In genomic region chr19:49672131-49672919, GRCh38 we compare ENCODE assay signal across 8 cellular contexts. TPM values are rescaled to one million over a fixed set of nuclear protein-coding genes. Genes with fewer than 3 reads are reported as not detected.
DNase-seq lines count a peak whose midpoint lies in the region; ATAC-seq and TF ChIP-seq lines count a peak whose summit lies in the region.

No MANE protein-coding gene starts in this region.

- H3K27ac ChIP-seq in GM23338 (ENCODE audit: low read depth) (peak overlapping the region; percentile 91), duodenal mucosa (ENCODE audit: low read depth, low read length) (no peak overlapping the region)

- H3K79me2 ChIP-seq in GM23338 (replicated peaks; ENCODE audit: insufficient read depth), result peaks cover 7% of the 10 kb centered on the region

- CTCF ChIA-PET in activated CD4-positive, alpha-beta memory T cell treated with anti-CD3 and anti-CD28 coated beads for 36 hours (lab: Charles Lee), result interaction anchor here (0.6 to 3.8 kb wide), 23 partner anchors 8 to 169 kb away, joined by 3 to 26 read pairs (median 5); partner anchors contain the start of genes ADM5, RRAS and SCAF1

- peak; percentile 44 for ATAC-seq in GM23338
- no peak for ATAC-seq in GM21717 (IDR thresholded peaks at IDR 0.05; ENCODE audit: unreplicated experiment)

- no peak overlapping the region for H2AFZ ChIP-seq in GM23338

- no peaks in the 10 kb centered on the region for H3K9me3 ChIP-seq in duodenal mucosa (ENCODE audit: control insufficient read depth in 1 of 2, low read length in 2 of 2)

- H3K36me3 ChIP-seq in GM23338 (ENCODE audit: insufficient read depth), result peaks cover 18% of the 10 kb centered on the region
- peaks cover 0 to 3% of the 10 kb centered on the region in 2 donors for H3K36me3 ChIP-seq in duodenal mucosa (ENCODE audit: control insufficient read depth in 1 of 2, insufficient read depth in 2 of 2, low read length in 2 of 2)

- H4K20me1 ChIP-seq in GM23338 (replicated peaks; ENCODE audit: insufficient read depth), result peaks cover 7% of the 10 kb centered on the region; the same call in 1 of the 2 replicates

- peak overlapping the region; percentile 46 for H3K4me3 ChIP-seq in GM23338
- peak overlapping the region; percentile 53 to 58 for H3K4me3 ChIP-seq in duodenal mucosa (ENCODE audit: low read depth in 1 of 2, low read length in 2 of 2)

- intact Hi-C loops in activated CD4-positive, alpha-beta memory T cell treated with anti-CD3 and anti-CD28 coated beads for 36 hours (cut with micrococcal nuclease), result no loop called here

- H3K27me3 ChIP-seq in GM23338 (ENCODE audit: insufficient read depth), result no peaks in the 10 kb centered on the region
- no peaks in the 10 kb centered on the region for H3K27me3 ChIP-seq in duodenal mucosa (ENCODE audit: control insufficient read depth in 1 of 2, insufficient read depth in 2 of 2, low read length in 2 of 2)

- DNase-seq in AG08396 (ENCODE audit: low spot score), result peak; percentile 88
- peak; percentile 95 for DNase-seq in GM23338 (ENCODE audit: low spot score)
- DNase-seq in NCI-H748 (lab: John Stamatoyannopoulos, UW; ENCODE audit: unreplicated experiment), result peak; percentile 95
- DNase-seq in activated CD4-positive, alpha-beta memory T cell treated with anti-CD3 and anti-CD28 coated beads for 36 hours, result peak; percentile 80
- DNase-seq in lung microvascular endothelial cell (ENCODE audit: low read depth in 2 of 2), result peak; percentile 78 to 87
- peak; percentile 66 for DNase-seq in stimulated activated CD8-positive, alpha-beta memory T cell treated with anti-CD3 and anti-CD28 coated beads, Interleukin-12 subunit alpha, Interleukin-12 subunit beta, amount 100 ng/mL, for 1 hour (ENCODE audit: low read depth)

- peak; percentile 89 to 93 for TF ChIP-seq CTCF in GM23338 (conservative IDR thresholded peaks at IDR 0.05; ENCODE audit: low read depth in 2 of 2)

- peaks cover 41% of the 10 kb centered on the region for H3K36me3 Mint-ChIP-seq in GM23338 (ENCODE audit: low read depth)
- peaks cover 12% of the 10 kb centered on the region for H3K36me3 Mint-ChIP-seq in activated CD4-positive, alpha-beta memory T cell treated with anti-CD3 and anti-CD28 coated beads for 36 hours

- peaks cover 34% of the 10 kb centered on the region for H3F3A ChIP-seq in GM23338 (replicated peaks; ENCODE audit: low read depth)

- H3K4me1 ChIP-seq in GM23338 (ENCODE audit: insufficient read depth), result peaks cover 5% of the 10 kb centered on the region; the same call in 1 of the 2 replicates
- H3K4me1 ChIP-seq in duodenal mucosa (ENCODE audit: control insufficient read depth in 1 of 2, insufficient read depth in 2 of 2, low read length in 2 of 2), result peaks cover 6 to 8% of the 10 kb centered on the region in 2 donors

- POLR2A ChIA-PET in activated CD4-positive, alpha-beta memory T cell treated with anti-CD3 and anti-CD28 coated beads for 36 hours (lab: Charles Lee), result interaction anchor here (0.9 kb wide), 1 partner anchor 29 kb away, joined by 3 read pairs; no protein-coding TSS in a partner anchor

- H3K4me3 Mint-ChIP-seq in GM23338, result peak overlapping the region; percentile 63
- no peak overlapping the region for H3K4me3 Mint-ChIP-seq in activated CD4-positive, alpha-beta memory T cell treated with anti-CD3 and anti-CD28 coated beads for 36 hours

- H3K4me1 Mint-ChIP-seq in GM23338, result peaks cover 11% of the 10 kb centered on the region
- H3K4me1 Mint-ChIP-seq in activated CD4-positive, alpha-beta memory T cell treated with anti-CD3 and anti-CD28 coated beads for 36 hours (ENCODE audit: low read depth), result peaks cover 17% of the 10 kb centered on the region

- H3K9me3 Mint-ChIP-seq in GM23338, result no peaks in the 10 kb centered on the region; the same call in 1 of the 3 replicates
- H3K9me3 Mint-ChIP-seq in activated CD4-positive, alpha-beta memory T cell treated with anti-CD3 and anti-CD28 coated beads for 36 hours, result no peaks in the 10 kb centered on the region

- peak overlapping the region in 1 of 2 donors; percentile 65 for H3K9ac ChIP-seq in duodenal mucosa (ENCODE audit: low read depth in 1 of 2, low read length in 2 of 2)

- peak overlapping the region; percentile 75 for H3K4me2 ChIP-seq in GM23338

- H3K27me3 Mint-ChIP-seq in GM23338 (ENCODE audit: insufficient read depth, low read depth, poor library complexity), result peaks cover 18% of the 10 kb centered on the region
- no peaks in the 10 kb centered on the region for H3K27me3 Mint-ChIP-seq in activated CD4-positive, alpha-beta memory T cell treated with anti-CD3 and anti-CD28 coated beads for 36 hours

- peak overlapping the region; percentile 66 for H3K27ac Mint-ChIP-seq in GM23338
- peak overlapping the region; percentile 26 for H3K27ac Mint-ChIP-seq in activated CD4-positive, alpha-beta memory T cell treated with anti-CD3 and anti-CD28 coated beads for 36 hours

- H3K9me2 ChIP-seq in GM23338 (ENCODE audit: insufficient read depth), result no peaks in the 10 kb centered on the region

TF ChIP-seq in GM23338, 12 proteins besides CTCF, POLR2A, EP300 and RAD21 (continues in another document):
- no peak for TF ChIP-seq NANOG (IDR thresholded peaks at IDR 0.05; ENCODE audit: borderline replicate concordance)
- TF ChIP-seq JUNB (IDR thresholded peaks at IDR 0.05; ENCODE audit: unreplicated experiment), result no peak
- no peak for TF ChIP-seq EZH2phosphoT487 (IDR thresholded peaks at IDR 0.05; ENCODE audit: unreplicated experiment)
- no peak for TF ChIP-seq CREB1 (CRISPR knock-in tag; IDR thresholded peaks at IDR 0.05; ENCODE audit: low read depth)
- TF ChIP-seq POLR2AphosphoS5 (IDR thresholded peaks at IDR 0.05; ENCODE audit: low read depth), result no peak
- TF ChIP-seq STAT1 (IDR thresholded peaks at IDR 0.05; ENCODE audit: unreplicated experiment), result no peak
- no peak for TF ChIP-seq ZNF114 (CRISPR knock-in tag; IDR thresholded peaks at IDR 0.05)
- TF ChIP-seq ZNF331 (CRISPR knock-in tag; IDR thresholded peaks at IDR 0.05; ENCODE audit: low read depth), result no peak
- no peak for TF ChIP-seq ETS1 (IDR thresholded peaks at IDR 0.05)
- TF ChIP-seq EZH2 (IDR thresholded peaks at IDR 0.05; ENCODE audit: low read depth, unreplicated experiment), result no peak

RNA-seq across cellular contexts. Expression of gene PRMT1, which starts 4.7 kb away (rescaled TPM):
- 700 and 762 TPM in 2 replicates for total RNA-seq in GM23338 (2014; rRNA removed; shearing (Covaris generic))
- polyA plus RNA-seq in GM23338 (2016; fragmentation: Nextera tagmentation; extraction: Ambion mirVana), result 587 and 590 TPM in 2 replicates
- total RNA-seq in activated CD4-positive, alpha-beta memory T cell treated with anti-CD3 and anti-CD28 coated beads for 36 hours, result 100 to 1,000 TPM; 315 to 325 TPM
- 257 and 308 TPM in 2 replicates for total RNA-seq in lung microvascular endothelial cell

RNA-seq across cellular contexts. Expression of gene BCL2L12, which starts 6.6 kb away (rescaled TPM):
- total RNA-seq in GM23338 (2014; rRNA removed; shearing (Covaris generic)), result 30.6 and 61.3 TPM in 2 replicates
- polyA plus RNA-seq in GM23338 (2016; fragmentation: Nextera tagmentation; extraction: Ambion mirVana), result 102 and 114 TPM in 2 replicates
- 10 to 100 TPM; 87.2 to 89.1 TPM for total RNA-seq in activated CD4-positive, alpha-beta memory T cell treated with anti-CD3 and anti-CD28 coated beads for 36 hours
- total RNA-seq in lung microvascular endothelial cell, result 3.4 and 4.8 TPM in 2 replicates

RNA-seq across cellular contexts. Expression of gene IRF3, which starts 6.7 kb away (rescaled TPM):
- 89.3 and 164 TPM in 2 replicates for total RNA-seq in GM23338 (2014; rRNA removed; shearing (Covaris generic))
- polyA plus RNA-seq in GM23338 (2016; fragmentation: Nextera tagmentation; extraction: Ambion mirVana), result 57.4 and 72.4 TPM in 2 replicates
- total RNA-seq in activated CD4-positive, alpha-beta memory T cell treated with anti-CD3 and anti-CD28 coated beads for 36 hours, result 100 to 1,000 TPM; 143 to 156 TPM
- total RNA-seq in lung microvascular endothelial cell, result 26.8 and 43.1 TPM in 2 replicates

RNA-seq across cellular contexts. Expression of gene ADM5, which starts 17.1 kb away (rescaled TPM):
- 3.1 and 5.7 TPM in 2 replicates for total RNA-seq in GM23338 (2014; rRNA removed; shearing (Covaris generic))
- polyA plus RNA-seq in GM23338 (2016; fragmentation: Nextera tagmentation; extraction: Ambion mirVana), result 2.6 and 2.8 TPM in 2 replicates
- 1 to 10 TPM; 2.9 to 3.0 TPM for total RNA-seq in activated CD4-positive, alpha-beta memory T cell treated with anti-CD3 and anti-CD28 coated beads for 36 hours
- total RNA-seq in lung microvascular endothelial cell, result 0.22 and 0.40 TPM in 2 replicates

RNA-seq across cellular contexts. Expression of gene CPT1C, which starts 18.6 kb away (rescaled TPM):
- total RNA-seq in GM23338 (2014; rRNA removed; shearing (Covaris generic)), result 46.8 and 63.4 TPM in 2 replicates
- 77.3 and 79.3 TPM in 2 replicates for polyA plus RNA-seq in GM23338 (2016; fragmentation: Nextera tagmentation; extraction: Ambion mirVana)
- total RNA-seq in activated CD4-positive, alpha-beta memory T cell treated with anti-CD3 and anti-CD28 coated beads for 36 hours, result 1 to 10 TPM; 1.4 to 1.6 TPM
- 14.1 and 14.4 TPM in 2 replicates for total RNA-seq in lung microvascular endothelial cell
